Comparison of ENCODE assay signal across 20 cellular contexts in genomic region chr10:34624323-34625153, GRCh38.
"Had no signal": no experiment of that assay in that cellular context is flagged by ENCODE, and none has a peak within 500 bp of the region (broad histone marks: within the 10 kb centered on the region; RNA-seq: fewer than 3 reads in every experiment).

No MANE protein-coding gene starts in this region.

- H3K4me3 Mint-ChIP-seq: dendritic cell treated with granulocyte-macrophage colony-stimulating factor and Interleukin-4, amounts not matched to agents 40 ng/mL and 50 ng/mL, for 4 days had no signal

- H3K27me3 ChIP-seq: breast epithelium, heart right ventricle, neutrophil, right atrium auricular region, stomach, testis had no signal

- H3K27ac Mint-ChIP-seq: dendritic cell treated with granulocyte-macrophage colony-stimulating factor and Interleukin-4, amounts not matched to agents 40 ng/mL and 50 ng/mL, for 4 days had no signal

- H3K27ac ChIP-seq: breast epithelium, heart right ventricle, lower lobe of right lung, neutrophil, right atrium auricular region, stomach, testis had no signal

- ATAC-seq: left colon, lower lobe of right lung had no signal

- H3K36me3 ChIP-seq: breast epithelium, heart right ventricle, lower lobe of right lung, neutrophil, right atrium auricular region, stomach had no signal

- H3K9me3 ChIP-seq: breast epithelium, heart right ventricle, lower lobe of right lung, neutrophil, right atrium auricular region, stomach, testis had no signal

- H3K4me3 ChIP-seq: breast epithelium, heart right ventricle, lower lobe of right lung, right atrium auricular region, stomach, testis had no signal

- H3K9me3 Mint-ChIP-seq: dendritic cell treated with granulocyte-macrophage colony-stimulating factor and Interleukin-4, amounts not matched to agents 40 ng/mL and 50 ng/mL, for 4 days had no signal

- DNase-seq: activated CD4-positive, alpha-beta T cell treated with anti-CD3 and anti-CD28 coated beads for 1 hour; activated CD4-positive, alpha-beta T cell treated with anti-CD3 and anti-CD28 coated beads, Interleukin-2, amount 50 U/mL, for 4 hours; activated naive CD4-positive, alpha-beta T cell; activated T-cell treated with anti-CD3 and anti-CD28 coated beads for 4 hours; aorta; effector memory CD4-positive, alpha-beta T cell; heart right ventricle; left colon; lower lobe of right lung; posterior cingulate gyrus; small intestine; stimulated activated CD4-positive, alpha-beta T cell treated with anti-CD3 and anti-CD28 coated beads, Interleukin-4, amount 100 ng/mL, for 24 hours; stomach; T-helper 1 cell; T1000; testis had no signal

- H3K4me1 ChIP-seq: testis had no signal
